ENCODE assay signal across 10 cellular contexts in genomic region chr12:108635997-108636808, GRCh38. TPM values are rescaled to one million over a fixed set of nuclear protein-coding genes. Genes with fewer than 3 reads are reported as not detected.
A peak's percentile ranks its signal among the peaks of the same experiment; 100 is the strongest.
DNase-seq lines count a peak whose midpoint lies in the region; ATAC-seq, FAIRE-seq and TF ChIP-seq lines count a peak whose summit lies in the region.
"Had no signal": no experiment of that assay in that cellular context is flagged by ENCODE, and none has a peak within 500 bp of the region (broad histone marks: within the 10 kb centered on the region; RNA-seq: fewer than 3 reads in every experiment).

No MANE protein-coding gene starts in this region.

- no peaks in the 10 kb centered on the region for H3K9me3 Mint-ChIP-seq in activated T-helper 1 cell treated with anti-CD3 and anti-CD28 coated beads, Interleukin-12 subunit alpha, Interleukin-12 subunit beta, Interleukin-2, Interleukin-4 antibody, amounts not matched to agents 30 ng/mL and 10 ng/mL and 1 ng/mL, durations not matched to agents 14 hours and 24 hours and 36 hours
- H3K9me3 Mint-ChIP-seq in neural crest cell: no peaks in the 10 kb centered on the region

- intact Hi-C loops in activated T-helper 1 cell treated with anti-CD3 and anti-CD28 coated beads, Interleukin-12 subunit alpha, Interleukin-12 subunit beta, Interleukin-2, Interleukin-4 antibody, amounts not matched to agents 30 ng/mL and 10 ng/mL and 1 ng/mL, durations not matched to agents 14 hours and 24 hours and 36 hours (cut with micrococcal nuclease): loop anchor here (1.0 to 2.0 kb wide), 8 partner anchors 10 to 457 kb away; partner anchors contain the start of genes ALKBH2, CORO1C and SSH1

- no peaks in the 10 kb centered on the region for H3K27me3 Mint-ChIP-seq in activated T-helper 1 cell treated with anti-CD3 and anti-CD28 coated beads, Interleukin-12 subunit alpha, Interleukin-12 subunit beta, Interleukin-2, Interleukin-4 antibody, amounts not matched to agents 30 ng/mL and 10 ng/mL and 1 ng/mL, durations not matched to agents 14 hours and 24 hours and 36 hours (ENCODE audit: insufficient read depth)
- peaks cover 3% of the 10 kb centered on the region for H3K27me3 Mint-ChIP-seq in neural crest cell (ENCODE audit: low read depth)

- H3K4me3 Mint-ChIP-seq in activated T-helper 1 cell treated with anti-CD3 and anti-CD28 coated beads, Interleukin-12 subunit alpha, Interleukin-12 subunit beta, Interleukin-2, Interleukin-4 antibody, amounts not matched to agents 30 ng/mL and 10 ng/mL and 1 ng/mL, durations not matched to agents 14 hours and 24 hours and 36 hours: peak overlapping the region; percentile 94
- peak overlapping the region; percentile 33 for H3K4me3 Mint-ChIP-seq in neural crest cell

- TF ChIP-seq CTCF in neural crest cell (conservative IDR thresholded peaks at IDR 0.05): no peak

- no peak for DNase-seq in GM18507 (ENCODE audit: extremely low spot score, insufficient read length, low read depth)
- DNase-seq in activated T-helper 1 cell treated with anti-CD3 and anti-CD28 coated beads, Interleukin-12 subunit alpha, Interleukin-12 subunit beta, Interleukin-2, Interleukin-4 antibody, amounts not matched to agents 30 ng/mL and 10 ng/mL and 1 ng/mL, durations not matched to agents 14 hours and 24 hours and 36 hours (ENCODE audit: low spot score): no peak
- no peak for DNase-seq in neural crest cell (ENCODE audit: low read depth, low spot score)
- DNase-seq in left lobe of liver (ENCODE audit: low spot score): no peak
- no peak for DNase-seq in mesenteric fat pad (ENCODE audit: low spot score)
- DNase-seq: MG63 had no signal

- peaks cover 7% of the 10 kb centered on the region for H3K36me3 Mint-ChIP-seq in activated T-helper 1 cell treated with anti-CD3 and anti-CD28 coated beads, Interleukin-12 subunit alpha, Interleukin-12 subunit beta, Interleukin-2, Interleukin-4 antibody, amounts not matched to agents 30 ng/mL and 10 ng/mL and 1 ng/mL, durations not matched to agents 14 hours and 24 hours and 36 hours (ENCODE audit: low read depth)
- H3K36me3 Mint-ChIP-seq in neural crest cell (ENCODE audit: low read depth): no peaks in the 10 kb centered on the region

- peak overlapping the region; percentile 99 for H3K27ac Mint-ChIP-seq in activated T-helper 1 cell treated with anti-CD3 and anti-CD28 coated beads, Interleukin-12 subunit alpha, Interleukin-12 subunit beta, Interleukin-2, Interleukin-4 antibody, amounts not matched to agents 30 ng/mL and 10 ng/mL and 1 ng/mL, durations not matched to agents 14 hours and 24 hours and 36 hours
- peak overlapping the region; percentile 71 for H3K27ac Mint-ChIP-seq in neural crest cell (ENCODE audit: unreplicated experiment)

- peaks cover 51% of the 10 kb centered on the region for H3K4me1 Mint-ChIP-seq in activated T-helper 1 cell treated with anti-CD3 and anti-CD28 coated beads, Interleukin-12 subunit alpha, Interleukin-12 subunit beta, Interleukin-2, Interleukin-4 antibody, amounts not matched to agents 30 ng/mL and 10 ng/mL and 1 ng/mL, durations not matched to agents 14 hours and 24 hours and 36 hours (ENCODE audit: low read depth)
- peaks cover 54% of the 10 kb centered on the region for H3K4me1 Mint-ChIP-seq in neural crest cell

- peak; percentile 55 for FAIRE-seq in GM18507 (lab: Jason Lieb, UNC)
- FAIRE-seq: keratinocyte had no signal

- peak; percentile 0 for ATAC-seq in HG03103 (IDR thresholded peaks at IDR 0.05; ENCODE audit: low read depth, unreplicated experiment)
- no peak for ATAC-seq in HG02938 (IDR thresholded peaks at IDR 0.05; ENCODE audit: unreplicated experiment)
- no peak for ATAC-seq in HG02852 (IDR thresholded peaks at IDR 0.05; ENCODE audit: unreplicated experiment)
- no peak for ATAC-seq in left lobe of liver

RNA-seq across cellular contexts. Expression of gene SELPLG, which starts 2.5 kb away (rescaled TPM):
- 51.9 and 53.5 TPM in 2 replicates for total RNA-seq in activated T-helper 1 cell treated with anti-CD3 and anti-CD28 coated beads, Interleukin-12 subunit alpha, Interleukin-12 subunit beta, Interleukin-2, Interleukin-4 antibody, amounts not matched to agents 30 ng/mL and 10 ng/mL and 1 ng/mL, durations not matched to agents 14 hours and 24 hours and 36 hours
- total RNA-seq in neural crest cell: 0.39 and 0.51 TPM in 2 replicates
- total RNA-seq in left lobe of liver: 2.4 TPM
- total RNA-seq in mesenteric fat pad: 15.4 TPM

RNA-seq across cellular contexts. Expression of gene TMEM119, which starts 38.3 kb away (rescaled TPM):
- total RNA-seq in activated T-helper 1 cell treated with anti-CD3 and anti-CD28 coated beads, Interleukin-12 subunit alpha, Interleukin-12 subunit beta, Interleukin-2, Interleukin-4 antibody, amounts not matched to agents 30 ng/mL and 10 ng/mL and 1 ng/mL, durations not matched to agents 14 hours and 24 hours and 36 hours: 0.12 TPM in 1 of 2 replicates, not detected in the other
- 0.72 and 1.0 TPM in 2 replicates for total RNA-seq in neural crest cell
- 0.23 TPM for total RNA-seq in left lobe of liver
- 13.0 TPM for total RNA-seq in mesenteric fat pad
